Comparison of ENCODE assay signal across 1 cellular context in genomic region chr3:114879059-114880031, GRCh38.
TF ChIP-seq lines count a peak whose summit lies in the region.

No MANE protein-coding gene starts in this region.

TF ChIP-seq in GM23338, 12 proteins besides CTCF, POLR2A, EP300 and RAD21 (continued from another document):
- TF ChIP-seq ZNF462 (CRISPR knock-in tag; IDR thresholded peaks at IDR 0.05) (no peak), POLR2AphosphoS5 (IDR thresholded peaks at IDR 0.05; ENCODE audit: low read depth) (no peak), EZH2phosphoT487 (IDR thresholded peaks at IDR 0.05; ENCODE audit: unreplicated experiment) (no peak), ETS1 (IDR thresholded peaks at IDR 0.05) (no peak)
